Comparison of ENCODE assay signal across 11 cellular contexts in genomic region chr17:50468120-50469004, GRCh38. TPM values are rescaled to one million over a fixed set of nuclear protein-coding genes. Genes with fewer than 3 reads are reported as not detected.
A peak's percentile ranks its signal among the peaks of the same experiment; 100 is the strongest.
DNase-seq lines count a peak whose midpoint lies in the region; ATAC-seq and TF ChIP-seq lines count a peak whose summit lies in the region.
"Had no signal": no experiment of that assay in that cellular context is flagged by ENCODE, and none has a peak within 500 bp of the region (broad histone marks: within the 10 kb centered on the region; RNA-seq: fewer than 3 reads in every experiment).

TSS of gene CHAD (minus strand) at chr17:50468880. CDS start at chr17:50468813, 67 bp downstream.

- no peaks in the 10 kb centered on the region for H3K9me3 Mint-ChIP-seq in neural crest cell
- no peaks in the 10 kb centered on the region for H3K9me3 Mint-ChIP-seq in activated CD4-positive, alpha-beta memory T cell treated with anti-CD3 and anti-CD28 coated beads for 36 hours

- ATAC-seq in Right ventricle myocardium superior (ENCODE audit: poor library complexity) (peak; percentile 33), HG03045 (IDR thresholded peaks at IDR 0.05; ENCODE audit: unreplicated experiment) (no peak)

- no peaks in the 10 kb centered on the region for H3K9me3 ChIP-seq in Peyer's patch

- intact Hi-C loops in Right ventricle myocardium superior (cut with DNase I) = no loop called here
- intact Hi-C loops in activated CD4-positive, alpha-beta memory T cell treated with anti-CD3 and anti-CD28 coated beads for 36 hours (cut with micrococcal nuclease) = no loop called here

- H3K27me3 Mint-ChIP-seq in neural crest cell (ENCODE audit: low read depth) = peaks cover 44% of the 10 kb centered on the region
- H3K27me3 Mint-ChIP-seq in activated CD4-positive, alpha-beta memory T cell treated with anti-CD3 and anti-CD28 coated beads for 36 hours = peaks cover 17% of the 10 kb centered on the region

- peaks cover 0 to 4% of the 10 kb centered on the region in 2 donors for H3K27me3 ChIP-seq in Peyer's patch

- peak within 1 kb of the TSS; percentile 18 to 39 (median 26) for H3K4me3 ChIP-seq in Peyer's patch

- POLR2A ChIA-PET in activated CD4-positive, alpha-beta memory T cell treated with anti-CD3 and anti-CD28 coated beads for 36 hours (lab: Charles Lee) = no interaction called here

- TF ChIP-seq POLR2A in Peyer's patch (IDR thresholded peaks at IDR 0.05) = no peak

- H3K4me1 ChIP-seq in Peyer's patch = peaks cover 4 to 33% (median 8%) of the 10 kb centered on the region in 4 donors

- TF ChIP-seq CTCF in Peyer's patch (IDR thresholded peaks at IDR 0.05) (no peak), neural crest cell (conservative IDR thresholded peaks at IDR 0.05) (no peak)

- CTCF ChIA-PET in activated CD4-positive, alpha-beta memory T cell treated with anti-CD3 and anti-CD28 coated beads for 36 hours (lab: Charles Lee) = interaction anchor here (0.7 to 2.5 kb wide), 2 partner anchors 11 to 106 kb away, joined by 3 to 14 read pairs; partner anchors contain the start of gene RSAD1

- H3K36me3 ChIP-seq in Peyer's patch = peaks cover 0 to 27% (median 0%) of the 10 kb centered on the region in 3 donors

- no peak within 1 kb of the TSS for H3K27ac Mint-ChIP-seq in neural crest cell (ENCODE audit: unreplicated experiment)
- H3K27ac Mint-ChIP-seq in activated CD4-positive, alpha-beta memory T cell treated with anti-CD3 and anti-CD28 coated beads for 36 hours = no peak within 1 kb of the TSS

- H3K36me3 Mint-ChIP-seq in neural crest cell (ENCODE audit: low read depth) = no peaks in the 10 kb centered on the region
- H3K36me3 Mint-ChIP-seq in activated CD4-positive, alpha-beta memory T cell treated with anti-CD3 and anti-CD28 coated beads for 36 hours = no peaks in the 10 kb centered on the region

- no peak within 1 kb of the TSS for H3K27ac ChIP-seq in Peyer's patch

- peak within 1 kb of the TSS; percentile 80 for H3K4me3 Mint-ChIP-seq in neural crest cell
- no peak within 1 kb of the TSS for H3K4me3 Mint-ChIP-seq in activated CD4-positive, alpha-beta memory T cell treated with anti-CD3 and anti-CD28 coated beads for 36 hours

- peaks cover 16% of the 10 kb centered on the region for H3K4me1 Mint-ChIP-seq in neural crest cell
- peaks cover 8% of the 10 kb centered on the region for H3K4me1 Mint-ChIP-seq in activated CD4-positive, alpha-beta memory T cell treated with anti-CD3 and anti-CD28 coated beads for 36 hours (ENCODE audit: low read depth)

- DNase-seq in AG08396 (ENCODE audit: low spot score) = peak; percentile 72
- no peak for DNase-seq in Peyer's patch
- no peak for DNase-seq in Right ventricle myocardium superior
- DNase-seq in neural crest cell (ENCODE audit: low read depth, low spot score) = no peak
- no peak for DNase-seq in activated CD4-positive, alpha-beta memory T cell treated with anti-CD3 and anti-CD28 coated beads for 36 hours
- DNase-seq in NCI-H526 treated with DMSO at 0.1 percent for 48 hours (lab: John Stamatoyannopoulos, UW) = no peak
- DNase-seq in kidney tubule cell (ENCODE audit: low spot score) = no peak
- DNase-seq: DND-41, SHP77 treated with DMSO at 0.1 percent for 48 hours had no signal

RNA-seq across cellular contexts. Expression of gene CHAD, which starts in this region (rescaled TPM):
- total RNA-seq in Peyer's patch (10 to 100 TPM in 2 of 4 donors, 1 to 10 TPM in 2; 7.4 to 24.6 (median 14.7) TPM), Right ventricle myocardium superior (0.27 TPM), neural crest cell (0.19 and 0.27 TPM in 2 replicates)
- total RNA-seq in activated CD4-positive, alpha-beta memory T cell treated with anti-CD3 and anti-CD28 coated beads for 36 hours = not detected
- total RNA-seq: myocyte had no signal

Comparison
In these comparisons a context has a peak if more than half of its experiments do, and no peak if none do; other contexts are left out.
1. Peak in ATAC-seq in Right ventricle myocardium superior; RNA of the gene not detected or under 1 TPM.